In the genomic region with DNA sequence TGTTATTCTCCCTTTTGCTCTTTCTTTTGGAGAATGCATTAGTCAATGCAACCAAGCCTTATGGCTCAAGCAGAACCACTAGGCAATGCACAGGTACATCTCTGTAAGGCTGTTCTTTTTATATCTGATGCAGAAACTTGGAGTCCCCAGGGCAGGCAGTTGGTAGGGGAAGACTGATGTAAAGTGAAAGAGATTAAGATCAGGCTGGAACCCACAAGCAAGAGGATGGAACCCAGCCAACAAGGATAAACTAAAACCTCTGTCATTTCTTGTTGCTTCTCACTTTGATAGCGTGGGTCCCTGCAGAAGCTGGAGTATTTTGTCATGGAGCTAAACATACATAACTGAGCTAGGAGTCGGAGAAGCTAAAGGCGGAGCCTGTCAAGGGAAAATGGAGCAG, we compare ENCODE assay signal across 8 cellular contexts.
"Had no signal": no experiment of that assay in that cellular context is flagged by ENCODE, and none has a peak within 500 bp of the region (broad histone marks: within the 10 kb centered on the region; RNA-seq: fewer than 3 reads in every experiment).

No MANE protein-coding gene starts in this region.

- FAIRE-seq: G401.6, GM12878, GM12891, GM12892, GM18507, GM19239 had no signal

- DNase-seq: GDM1, GF-D8 had no signal

- ATAC-seq: GM12878 had no signal

- H3K4me3 ChIP-seq: GM12878 had no signal
